3 cellular contexts compared by ENCODE assay signal in genomic region chr2:133720429-133720828, GRCh38.
"Had no signal": no experiment of that assay in that cellular context is flagged by ENCODE, and none has a peak within 500 bp of the region (broad histone marks: within the 10 kb centered on the region; RNA-seq: fewer than 3 reads in every experiment).

No MANE protein-coding gene starts in this region.

- ATAC-seq: GM12878 had no signal

- H3K4me3 ChIP-seq: GM12878 had no signal

- DNase-seq: GDM1, GF-D8 had no signal
